Comparison of ENCODE assay signal across 12 cellular contexts in genomic region chr21:29163381-29164115, GRCh38. TPM values are rescaled to one million over a fixed set of nuclear protein-coding genes. Genes with fewer than 3 reads are reported as not detected.
DNase-seq lines count a peak whose midpoint lies in the region; ATAC-seq and TF ChIP-seq lines count a peak whose summit lies in the region.
"Had no signal": no experiment of that assay in that cellular context is flagged by ENCODE, and none has a peak within 500 bp of the region (broad histone marks: within the 10 kb centered on the region; RNA-seq: fewer than 3 reads in every experiment).

No MANE protein-coding gene starts in this region.

- H4K20me1 ChIP-seq in OCI-LY3 (ENCODE audit: insufficient read depth, low read length) (no peaks in the 10 kb centered on the region), fibroblast of lung (ENCODE audit: control insufficient read depth, extremely low read depth, insufficient read depth, low read length) (no peaks in the 10 kb centered on the region)

- H3K4me1 ChIP-seq in OCI-LY3 (ENCODE audit: low read length): peaks cover 24% of the 10 kb centered on the region
- peaks cover 9% of the 10 kb centered on the region for H3K4me1 ChIP-seq in fibroblast of lung (ENCODE audit: control insufficient read depth, extremely low read depth, insufficient read depth, low read length)
- no peaks in the 10 kb centered on the region for H3K4me1 ChIP-seq in trophoblast cell (ENCODE audit: control insufficient read depth in 1 of 2, insufficient read depth in 2 of 2, low read length in 2 of 2)

- no peak overlapping the region for H4K91ac ChIP-seq in trophoblast cell (ENCODE audit: low read depth, low read length)

- H3K9ac ChIP-seq in OCI-LY3 (ENCODE audit: low read length) (peak overlapping the region; percentile 52; the same call in 1 of the 2 replicates), fibroblast of lung (ENCODE audit: insufficient read depth, low read length) (no peak overlapping the region), trophoblast cell (ENCODE audit: low read length) (no peak overlapping the region)

- H2BK12ac ChIP-seq in trophoblast cell (ENCODE audit: low read length): no peak overlapping the region

- H3K4me2 ChIP-seq in OCI-LY3 (ENCODE audit: low read length): peak overlapping the region; percentile 69
- H3K4me2 ChIP-seq in fibroblast of lung (ENCODE audit: extremely low read depth, insufficient read depth, low read length): no peak overlapping the region
- no peak overlapping the region for H3K4me2 ChIP-seq in trophoblast cell (ENCODE audit: low read length)

- no peaks in the 10 kb centered on the region for H3K79me2 ChIP-seq in OCI-LY3 (ENCODE audit: low read length)
- no peaks in the 10 kb centered on the region for H3K79me2 ChIP-seq in fibroblast of lung (ENCODE audit: control insufficient read depth, insufficient read depth, low read length)
- H3K79me2 ChIP-seq in trophoblast cell (ENCODE audit: control insufficient read depth, insufficient read depth, low read length, poor library complexity): no peaks in the 10 kb centered on the region

- TF ChIP-seq CTCF in AG10803 (conservative IDR thresholded peaks at IDR 0.05; ENCODE audit: low read length) (no peak), OCI-LY3 (IDR thresholded peaks at IDR 0.05; ENCODE audit: low read depth, low read length) (no peak), fibroblast of lung (conservative IDR thresholded peaks at IDR 0.05 in 1 of 2, IDR thresholded peaks at IDR 0.05 in 1 of 2; ENCODE audit: low read depth in 1 of 2, low read length in 2 of 2) (no peak)

- no peak overlapping the region for H4K12ac ChIP-seq in trophoblast cell (ENCODE audit: low read depth, low read length)

- no peak overlapping the region for H2BK5ac ChIP-seq in trophoblast cell (ENCODE audit: low read depth, low read length, poor library complexity)

- peak overlapping the region; percentile 43 for H2BK120ac ChIP-seq in trophoblast cell (ENCODE audit: insufficient read depth, low read length, poor library complexity)

- no peaks in the 10 kb centered on the region for H3K9me3 ChIP-seq in OCI-LY3 (ENCODE audit: insufficient read depth, low read length)
- no peaks in the 10 kb centered on the region for H3K9me3 ChIP-seq in fibroblast of lung (ENCODE audit: control insufficient read depth, insufficient read depth, low read depth, low read length)
- H3K9me3 ChIP-seq in trophoblast cell (ENCODE audit: insufficient read depth, low read depth, low read length): no peaks in the 10 kb centered on the region

- no peaks in the 10 kb centered on the region for H3K4me1 Mint-ChIP-seq in activated T-cell treated with anti-CD3 and anti-CD28 coated beads, Interleukin-2, amount 50 U/mL, for 72 hours (ENCODE audit: low read depth)
- no peaks in the 10 kb centered on the region for H3K4me1 Mint-ChIP-seq in stimulated activated naive CD8-positive, alpha-beta T cell treated with anti-CD3 and anti-CD28 coated beads, Interleukin-15, amount 100 ng/mL, for 72 hours
- H3K4me1 Mint-ChIP-seq: activated CD8-positive, alpha-beta memory T cell treated with anti-CD3 and anti-CD28 coated beads, Interleukin-2, amount 10 ng/mL, durations not matched to agents 7 days and 5 days had no signal

- no peak overlapping the region for H3K4ac ChIP-seq in trophoblast cell (ENCODE audit: low read depth, low read length)

- ATAC-seq in activated T-cell treated with anti-CD3 and anti-CD28 coated beads, Interleukin-2, amount 50 U/mL, for 72 hours (replicated peaks in 1 of 2): no peak
- no peak for ATAC-seq in stimulated activated naive CD8-positive, alpha-beta T cell treated with anti-CD3 and anti-CD28 coated beads, Interleukin-15, amount 100 ng/mL, for 72 hours
- ATAC-seq: activated CD8-positive, alpha-beta memory T cell treated with anti-CD3 and anti-CD28 coated beads, Interleukin-2, amount 10 ng/mL, durations not matched to agents 7 days and 5 days had no signal

- no peak overlapping the region for H2AFZ ChIP-seq in OCI-LY3 (ENCODE audit: low read depth, low read length)
- H2AFZ ChIP-seq in fibroblast of lung (ENCODE audit: low read length): no peak overlapping the region
- no peak overlapping the region for H2AFZ ChIP-seq in trophoblast cell (ENCODE audit: insufficient read depth, low read length, poor library complexity)

- DNase-seq in AG10803 (ENCODE audit: low read depth) (peak; percentile 13), fibroblast of lung (ENCODE audit: low read depth in 2 of 2) (peak in 1 of 2 donors; percentile 74), trophoblast cell (peak; percentile 52 to 74), AG20443 (ENCODE audit: low spot score) (no peak), NCI-H2029 treated with DMSO at 0.1 percent for 48 hours (lab: John Stamatoyannopoulos, UW) (no peak)
- DNase-seq in activated T-cell treated with anti-CD3 and anti-CD28 coated beads, Interleukin-2, amount 50 U/mL, for 72 hours: no peak
- DNase-seq in stimulated activated naive CD8-positive, alpha-beta T cell treated with anti-CD3 and anti-CD28 coated beads, Interleukin-15, amount 100 ng/mL, for 72 hours: no peak
- DNase-seq: activated CD8-positive, alpha-beta memory T cell treated with anti-CD3 and anti-CD28 coated beads, Interleukin-2, amount 10 ng/mL, durations not matched to agents 7 days and 5 days; amygdala; NCI-H774 had no signal

- H3K36me3 ChIP-seq in OCI-LY3 (replicated peaks; ENCODE audit: low read depth, low read length): no peaks in the 10 kb centered on the region
- no peaks in the 10 kb centered on the region for H3K36me3 ChIP-seq in fibroblast of lung (ENCODE audit: control insufficient read depth, insufficient read depth, low read length)
- H3K36me3 ChIP-seq in trophoblast cell (ENCODE audit: control insufficient read depth in 1 of 2, insufficient read depth in 2 of 2, low read length in 2 of 2): no peaks in the 10 kb centered on the region

- no peak overlapping the region for H3K14ac ChIP-seq in trophoblast cell (ENCODE audit: low read length)

- no peak overlapping the region for H3K27ac Mint-ChIP-seq in activated T-cell treated with anti-CD3 and anti-CD28 coated beads, Interleukin-2, amount 50 U/mL, for 72 hours
- no peak overlapping the region for H3K27ac Mint-ChIP-seq in stimulated activated naive CD8-positive, alpha-beta T cell treated with anti-CD3 and anti-CD28 coated beads, Interleukin-15, amount 100 ng/mL, for 72 hours
- H3K27ac Mint-ChIP-seq: activated CD8-positive, alpha-beta memory T cell treated with anti-CD3 and anti-CD28 coated beads, Interleukin-2, amount 10 ng/mL, durations not matched to agents 7 days and 5 days; progenitor cell of endocrine pancreas had no signal

- H4K8ac ChIP-seq in trophoblast cell (ENCODE audit: low read depth, low read length): no peak overlapping the region

- H3K79me1 ChIP-seq in trophoblast cell (ENCODE audit: low read length): no peaks in the 10 kb centered on the region

- no peak overlapping the region for H3K18ac ChIP-seq in trophoblast cell (ENCODE audit: low read length)

- no peak overlapping the region for H2AK5ac ChIP-seq in trophoblast cell (ENCODE audit: low read length)

- no CpG with 5 or more reads among the region's 8 CpGs for WGBS in trophoblast cell (ENCODE audit: extremely low coverage, insufficient coverage, insufficient read length)

- H3K4me3 ChIP-seq in AG10803 (ENCODE audit: low read length) (no peak overlapping the region), OCI-LY3 (ENCODE audit: low read length) (peak overlapping the region; percentile 45), fibroblast of lung (replicated peaks in 1 of 4; ENCODE audit: control extremely low read depth in 1 of 4, insufficient read depth in 1 of 4, low read depth in 3 of 4, low read length in 4 of 4) (no peak overlapping the region), trophoblast cell (ENCODE audit: low read depth, low read length) (no peak overlapping the region)

- no peaks in the 10 kb centered on the region for H3K27me3 Mint-ChIP-seq in activated T-cell treated with anti-CD3 and anti-CD28 coated beads, Interleukin-2, amount 50 U/mL, for 72 hours (ENCODE audit: low read depth)
- H3K27me3 Mint-ChIP-seq in stimulated activated naive CD8-positive, alpha-beta T cell treated with anti-CD3 and anti-CD28 coated beads, Interleukin-15, amount 100 ng/mL, for 72 hours: no peaks in the 10 kb centered on the region
- H3K27me3 Mint-ChIP-seq: activated CD8-positive, alpha-beta memory T cell treated with anti-CD3 and anti-CD28 coated beads, Interleukin-2, amount 10 ng/mL, durations not matched to agents 7 days and 5 days; progenitor cell of endocrine pancreas had no signal

- peak overlapping the region; percentile 96 for H3K27ac ChIP-seq in OCI-LY3 (ENCODE audit: low read length)
- H3K27ac ChIP-seq in fibroblast of lung (ENCODE audit: insufficient read depth, low read length): peak overlapping the region; percentile 77
- H3K27ac ChIP-seq in trophoblast cell (ENCODE audit: low read depth, low read length): no peak overlapping the region

- no peak overlapping the region for H3K4me3 Mint-ChIP-seq in activated T-cell treated with anti-CD3 and anti-CD28 coated beads, Interleukin-2, amount 50 U/mL, for 72 hours
- no peak overlapping the region for H3K4me3 Mint-ChIP-seq in stimulated activated naive CD8-positive, alpha-beta T cell treated with anti-CD3 and anti-CD28 coated beads, Interleukin-15, amount 100 ng/mL, for 72 hours
- H3K4me3 Mint-ChIP-seq: activated CD8-positive, alpha-beta memory T cell treated with anti-CD3 and anti-CD28 coated beads, Interleukin-2, amount 10 ng/mL, durations not matched to agents 7 days and 5 days had no signal

- H3K36me3 Mint-ChIP-seq in activated T-cell treated with anti-CD3 and anti-CD28 coated beads, Interleukin-2, amount 50 U/mL, for 72 hours (ENCODE audit: insufficient read depth in 2 of 2): no peaks in the 10 kb centered on the region

- H3K9me3 Mint-ChIP-seq in activated T-cell treated with anti-CD3 and anti-CD28 coated beads, Interleukin-2, amount 50 U/mL, for 72 hours: no peaks in the 10 kb centered on the region
- H3K9me3 Mint-ChIP-seq in stimulated activated naive CD8-positive, alpha-beta T cell treated with anti-CD3 and anti-CD28 coated beads, Interleukin-15, amount 100 ng/mL, for 72 hours: no peaks in the 10 kb centered on the region

- H3K27me3 ChIP-seq in OCI-LY3 (ENCODE audit: low read depth, low read length): no peaks in the 10 kb centered on the region
- H3K27me3 ChIP-seq in fibroblast of lung (ENCODE audit: control insufficient read depth, insufficient read depth, low read length): no peaks in the 10 kb centered on the region
- no peaks in the 10 kb centered on the region for H3K27me3 ChIP-seq in trophoblast cell (ENCODE audit: insufficient read depth, low read length)

- H3K23ac ChIP-seq in trophoblast cell (ENCODE audit: low read length): no peak overlapping the region

RNA-seq across cellular contexts. Expression of gene MAP3K7CL, which starts 33.1 kb away (rescaled TPM):
- 50.6 and 176 TPM in 2 replicates for total RNA-seq in fibroblast of lung
- 58.3 and 91.7 TPM in 2 replicates for polyA plus RNA-seq in fibroblast of lung
- 57.2 and 88.9 TPM in 2 replicates for polyA plus RNA-seq in fibroblast of lung (2012)
- polyA minus RNA-seq in fibroblast of lung (ENCODE audit: low replicate concordance): 37.5 and 64.2 TPM in 2 replicates
- 0.10 and 0.11 TPM in 2 replicates for polyA plus RNA-seq in trophoblast cell (2013)
- 10 to 100 TPM in 1 of 2 donors, 1 to 10 TPM in 1; 9.6 to 10.3 TPM for total RNA-seq in activated T-cell treated with anti-CD3 and anti-CD28 coated beads, Interleukin-2, amount 50 U/mL, for 72 hours

Comparison
In these comparisons a context has a peak if more than half of its experiments do, and no peak if none do; other contexts are left out.
1. DNase-seq: peak in AG10803 (single experiment) and trophoblast cell (2 of 2); none in activated T-cell treated with anti-CD3 and anti-CD28 coated beads, Interleukin-2, amount 50 U/mL, for 72 hours (0 of 2), stimulated activated naive CD8-positive, alpha-beta T cell treated with anti-CD3 and anti-CD28 coated beads, Interleukin-15, amount 100 ng/mL, for 72 hours (0 of 2), AG20443 (single experiment) and NCI-H2029 treated with DMSO at 0.1 percent for 48 hours (single experiment).